Comparison of ENCODE assay signal across 10 cellular contexts in the genomic region with DNA sequence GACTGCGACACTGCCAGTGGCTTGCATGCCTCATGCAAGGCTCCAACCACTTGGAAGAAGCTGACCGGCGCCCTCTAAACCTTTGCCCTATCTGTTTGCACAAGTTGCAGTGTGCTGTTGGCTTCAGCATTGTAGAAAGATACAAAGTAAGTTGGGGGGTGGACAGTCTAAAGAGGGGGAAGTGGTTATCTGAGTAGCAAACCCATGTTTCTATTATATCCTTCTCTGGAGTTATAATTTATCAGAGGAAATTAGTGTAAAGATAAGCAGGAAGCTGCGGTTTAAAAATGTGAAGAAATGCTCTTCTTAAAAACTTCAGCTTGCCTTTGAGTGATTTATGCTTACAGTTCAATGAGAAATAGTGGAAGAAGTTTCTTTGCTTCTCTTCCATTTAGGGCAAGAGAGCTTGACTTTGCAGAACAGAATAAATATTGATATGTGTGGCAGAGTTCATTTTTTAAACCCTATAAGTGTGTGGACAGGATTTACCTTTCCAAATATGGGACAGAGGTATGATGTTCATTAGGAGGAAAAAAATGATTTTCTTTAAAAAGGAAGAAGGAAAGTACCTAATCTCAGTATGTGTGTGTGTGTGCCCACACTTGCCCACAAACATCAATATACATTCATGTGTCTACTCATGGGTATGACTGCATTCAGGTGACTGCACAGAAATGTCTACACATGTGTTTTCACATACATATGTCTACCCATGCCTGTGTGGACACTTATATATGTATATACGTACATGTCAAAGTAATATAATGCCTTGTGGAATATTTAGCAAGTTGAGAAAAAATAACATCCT. TPM values are rescaled to one million over a fixed set of nuclear protein-coding genes. Genes with fewer than 3 reads are reported as not detected.
DNase-seq lines count a peak whose midpoint lies in the region; TF ChIP-seq lines count a peak whose summit lies in the region.
"Had no signal": no experiment of that assay in that cellular context is flagged by ENCODE, and none has a peak within 500 bp of the region (broad histone marks: within the 10 kb centered on the region; RNA-seq: fewer than 3 reads in every experiment).

No MANE protein-coding gene starts in this region.

- H3K36me3 ChIP-seq in right atrium auricular region, result peaks cover 30% of the 10 kb centered on the region

- H3K9me3 ChIP-seq in right atrium auricular region, result no peaks in the 10 kb centered on the region

- H3K4me3 Mint-ChIP-seq in activated CD4-positive, alpha-beta T cell treated with anti-CD3 and anti-CD28 coated beads, Interleukin-2, amount 10 ng/mL, durations not matched to agents 24 days and 14 days, result peak overlapping the region; percentile 16

- peaks cover 65% of the 10 kb centered on the region for H3K4me1 Mint-ChIP-seq in activated CD4-positive, alpha-beta T cell treated with anti-CD3 and anti-CD28 coated beads, Interleukin-2, amount 10 ng/mL, durations not matched to agents 24 days and 14 days

- intact Hi-C loops in activated CD4-positive, alpha-beta T cell treated with anti-CD3 and anti-CD28 coated beads, Interleukin-2, amount 10 ng/mL, durations not matched to agents 24 days and 14 days (cut with micrococcal nuclease), result no loop called here

- no peaks in the 10 kb centered on the region for H3K27me3 ChIP-seq in right atrium auricular region

- H3K4me1 ChIP-seq in right atrium auricular region, result peaks cover 0 to 13% of the 10 kb centered on the region in 2 donors

- no peak overlapping the region for H3K27ac ChIP-seq in right atrium auricular region

- H3K27ac Mint-ChIP-seq in activated CD4-positive, alpha-beta T cell treated with anti-CD3 and anti-CD28 coated beads, Interleukin-2, amount 10 ng/mL, durations not matched to agents 24 days and 14 days, result peak overlapping the region; percentile 38

- H3K36me3 Mint-ChIP-seq in activated CD4-positive, alpha-beta T cell treated with anti-CD3 and anti-CD28 coated beads, Interleukin-2, amount 10 ng/mL, durations not matched to agents 24 days and 14 days (ENCODE audit: low read depth), result peaks cover 53% of the 10 kb centered on the region

- DNase-seq in activated CD4-positive, alpha-beta T cell treated with anti-CD3 and anti-CD28 coated beads, Interleukin-2, amount 10 ng/mL, durations not matched to agents 24 days and 14 days, result no peak
- DNase-seq in activated CD4-positive, alpha-beta T cell treated with anti-CD3 and anti-CD28 coated beads for 1 hour, result no peak
- DNase-seq in OCI-M1 (lab: John Stamatoyannopoulos, UW) (peak; percentile 87), amniotic epithelial cell (ENCODE audit: low read depth) (peak; percentile 19), COLO829 (ENCODE audit: low spot score) (no peak), right atrium auricular region (ENCODE audit: low spot score) (no peak), mucosa of gallbladder (ENCODE audit: low spot score) (no peak)
- DNase-seq in stimulated activated naive CD4-positive, alpha-beta T cell treated with Interleukin-2 at 50 U/mL for 16 hours (lab: John Stamatoyannopoulos, UW), result peak; percentile 15
- DNase-seq: NCI-H446, SIG-M5 had no signal

- no peak overlapping the region for H3K4me3 ChIP-seq in right atrium auricular region

- TF ChIP-seq CTCF in right atrium auricular region (IDR thresholded peaks at IDR 0.05), result no peak

- no peaks in the 10 kb centered on the region for H3K27me3 Mint-ChIP-seq in activated CD4-positive, alpha-beta T cell treated with anti-CD3 and anti-CD28 coated beads, Interleukin-2, amount 10 ng/mL, durations not matched to agents 24 days and 14 days

- no peaks in the 10 kb centered on the region for H3K9me3 Mint-ChIP-seq in activated CD4-positive, alpha-beta T cell treated with anti-CD3 and anti-CD28 coated beads, Interleukin-2, amount 10 ng/mL, durations not matched to agents 24 days and 14 days

RNA-seq across cellular contexts. Expression of a gene that starts 8.1 kb away (rescaled TPM):
- total RNA-seq in activated CD4-positive, alpha-beta T cell treated with anti-CD3 and anti-CD28 coated beads, Interleukin-2, amount 10 ng/mL, durations not matched to agents 24 days and 14 days, result 75.8 and 77.5 TPM in 2 replicates
- total RNA-seq in right atrium auricular region, result 10 to 100 TPM; 57.3 to 62.8 TPM
- total RNA-seq in mucosa of gallbladder, result 64.7 TPM

RNA-seq across cellular contexts. Expression of a gene that starts 35.0 kb away (rescaled TPM):
- 2.6 and 2.7 TPM in 2 replicates for total RNA-seq in activated CD4-positive, alpha-beta T cell treated with anti-CD3 and anti-CD28 coated beads, Interleukin-2, amount 10 ng/mL, durations not matched to agents 24 days and 14 days
- total RNA-seq in right atrium auricular region (under 1 TPM; 0.22 to 0.43 TPM), mucosa of gallbladder (0.49 TPM)

RNA-seq across cellular contexts. Expression of a gene that starts 35.4 kb away (rescaled TPM):
- 5.6 and 7.1 TPM in 2 replicates for total RNA-seq in activated CD4-positive, alpha-beta T cell treated with anti-CD3 and anti-CD28 coated beads, Interleukin-2, amount 10 ng/mL, durations not matched to agents 24 days and 14 days
- total RNA-seq in right atrium auricular region (1 to 10 TPM; 3.1 to 3.6 TPM), mucosa of gallbladder (2.0 TPM)

Comparison
In these comparisons a context has a peak if more than half of its experiments do, and no peak if none do; other contexts are left out.
1. DNase-seq: peak in OCI-M1 (single experiment), amniotic epithelial cell (single experiment) and stimulated activated naive CD4-positive, alpha-beta T cell treated with Interleukin-2 at 50 U/mL for 16 hours (single experiment); none in activated CD4-positive, alpha-beta T cell treated with anti-CD3 and anti-CD28 coated beads, Interleukin-2, amount 10 ng/mL, durations not matched to agents 24 days and 14 days (single experiment), activated CD4-positive, alpha-beta T cell treated with anti-CD3 and anti-CD28 coated beads for 1 hour (single experiment), COLO829 (single experiment), right atrium auricular region (single experiment) and mucosa of gallbladder (single experiment).